ENCODE assay signal across 13 cellular contexts in genomic region chr3:172987268-172987667, GRCh38.
A peak's percentile ranks its signal among the peaks of the same experiment; 100 is the strongest.
DNase-seq lines count a peak whose midpoint lies in the region; ATAC-seq, FAIRE-seq and TF ChIP-seq lines count a peak whose summit lies in the region.
"Had no signal": no experiment of that assay in that cellular context is flagged by ENCODE, and none has a peak within 500 bp of the region (broad histone marks: within the 10 kb centered on the region; RNA-seq: fewer than 3 reads in every experiment).

No MANE protein-coding gene starts in this region.

- no peaks in the 10 kb centered on the region for H3K36me3 ChIP-seq in MM.1S (replicated peaks; ENCODE audit: insufficient read depth, low read length)
- H3K36me3 ChIP-seq in mammary epithelial cell (ENCODE audit: insufficient read depth, low read length) = no peaks in the 10 kb centered on the region

- H3K4me1 ChIP-seq in MM.1S (ENCODE audit: low read length) = no peaks in the 10 kb centered on the region
- H3K4me1 ChIP-seq in mammary epithelial cell (ENCODE audit: insufficient read depth, low read length) = no peaks in the 10 kb centered on the region

- H3K9me3 ChIP-seq in MM.1S (replicated peaks; ENCODE audit: insufficient read depth, low read length) = no peaks in the 10 kb centered on the region
- no peaks in the 10 kb centered on the region for H3K9me3 ChIP-seq in mammary epithelial cell (replicated peaks; ENCODE audit: insufficient read depth, low read length)

- no peak overlapping the region for H3K4me3 ChIP-seq in MM.1S (ENCODE audit: low read length)
- no peak overlapping the region for H3K4me3 ChIP-seq in mammary epithelial cell (replicated peaks in 1 of 3; ENCODE audit: insufficient read depth in 1 of 3, low read depth in 2 of 3, low read length in 3 of 3)

- H3K27ac ChIP-seq in MM.1S (ENCODE audit: low read length) = no peak overlapping the region
- H3K27ac ChIP-seq in mammary epithelial cell (ENCODE audit: insufficient read depth, low read depth, low read length) = no peak overlapping the region

- no peaks in the 10 kb centered on the region for H3K79me2 ChIP-seq in MM.1S (ENCODE audit: low read length)
- no peaks in the 10 kb centered on the region for H3K79me2 ChIP-seq in mammary epithelial cell (ENCODE audit: insufficient read depth, low read length)

- DNase-seq in NCI-H2171 treated with DMSO at 0.1 percent for 48 hours (lab: John Stamatoyannopoulos, UW) (peak; percentile 13), NCI-H2171 (lab: John Stamatoyannopoulos, UW) (no peak), MM.1S (no peak), mammary epithelial cell (no peak), renal cortical epithelial cell (ENCODE audit: low read depth) (peak; percentile 7), frontal cortex (ENCODE audit: low spot score in 2 of 2) (no peak)
- DNase-seq: activated CD4-positive, alpha-beta memory T cell treated with anti-CD3 and anti-CD28 coated beads, Interleukin-2, amount 10 ng/mL, durations not matched to agents 7 days and 5 days; amniotic stem cell; foreskin melanocyte; naive B cell had no signal

- H4K20me1 ChIP-seq in MM.1S (ENCODE audit: insufficient read depth, low read length) = no peaks in the 10 kb centered on the region
- H4K20me1 ChIP-seq in mammary epithelial cell (ENCODE audit: insufficient read depth, low read length) = no peaks in the 10 kb centered on the region

- no peak overlapping the region for H2AFZ ChIP-seq in MM.1S (ENCODE audit: low read length)
- H2AFZ ChIP-seq in mammary epithelial cell (ENCODE audit: low read depth, low read length) = no peak overlapping the region

- dilution Hi-C loops in mammary epithelial cell (cut with HindIII; ENCODE audit: low sequenced_read_pairs) = no loop called here

- no TSS peak for BruUV-seq in mammary epithelial cell (replicated peaks; lab: Mats Ljungman, UMichigan)

- H3F3A ChIP-seq in MM.1S (ENCODE audit: insufficient read depth, low read length) = no peaks in the 10 kb centered on the region

- in situ Hi-C loops in mammary epithelial cell (cut with MboI; ENCODE audit: low sequenced_read_pairs in 2 of 2) = no loop called here

- WGBS in mammary epithelial cell (ENCODE audit: low coverage, missing lambda C conversion rate) = 52% methylated on average over 3 of the region's 3 CpGs

- intact Hi-C loops in mammary epithelial cell (cut with micrococcal nuclease) = no loop called here

- FAIRE-seq in frontal cortex (lab: Jason Lieb, UNC) = no peak
- FAIRE-seq: RCC 7860 had no signal

- ATAC-seq in HG03196 (IDR thresholded peaks at IDR 0.05; ENCODE audit: unreplicated experiment) (no peak), HG03135 (IDR thresholded peaks at IDR 0.05; ENCODE audit: unreplicated experiment) (no peak)

- peak; percentile 30; the same call in 1 of the 2 replicates for TF ChIP-seq CTCF in MM.1S (IDR thresholded peaks at IDR 0.05; ENCODE audit: low read length)
- peak; percentile 28 to 49 for TF ChIP-seq CTCF in mammary epithelial cell (conservative IDR thresholded peaks at IDR 0.05 in 1 of 2, IDR thresholded peaks at IDR 0.05 in 1 of 2; ENCODE audit: extremely low read depth in 1 of 2, insufficient read depth in 1 of 2, low read depth in 1 of 2, low read length in 2 of 2)

- no peaks in the 10 kb centered on the region for H3K9me2 ChIP-seq in MM.1S (replicated peaks; ENCODE audit: insufficient read depth, low read length)

- H3K9ac ChIP-seq in MM.1S (ENCODE audit: low read length) = no peak overlapping the region
- no peak overlapping the region for H3K9ac ChIP-seq in mammary epithelial cell (ENCODE audit: insufficient read depth, low read length)

- H3K4me2 ChIP-seq in MM.1S (ENCODE audit: low read depth, low read length) (no peak overlapping the region), mammary epithelial cell (ENCODE audit: insufficient read depth, low read depth, low read length) (no peak overlapping the region)

- CTCF ChIA-PET in mammary epithelial cell (lab: Charles Lee; ENCODE audit: low non-redundant PET) = interaction anchor here (0.6 kb wide), 1 partner anchor 104 kb away, joined by 3 read pairs; no protein-coding TSS in a partner anchor

- no peaks in the 10 kb centered on the region for H3K27me3 ChIP-seq in MM.1S (replicated peaks; ENCODE audit: insufficient read depth, low read length)
- peaks cover 2% of the 10 kb centered on the region for H3K27me3 ChIP-seq in mammary epithelial cell (ENCODE audit: insufficient read depth, low read length)

Comparison
In these comparisons a context has a peak if more than half of its experiments do, and no peak if none do; other contexts are left out.
1. DNase-seq: peak in NCI-H2171 treated with DMSO at 0.1 percent for 48 hours (single experiment) and renal cortical epithelial cell (single experiment); none in NCI-H2171 (single experiment), MM.1S (single experiment), mammary epithelial cell (single experiment) and frontal cortex (0 of 2).